1 cellular context compared by ENCODE assay signal in the genomic region with DNA sequence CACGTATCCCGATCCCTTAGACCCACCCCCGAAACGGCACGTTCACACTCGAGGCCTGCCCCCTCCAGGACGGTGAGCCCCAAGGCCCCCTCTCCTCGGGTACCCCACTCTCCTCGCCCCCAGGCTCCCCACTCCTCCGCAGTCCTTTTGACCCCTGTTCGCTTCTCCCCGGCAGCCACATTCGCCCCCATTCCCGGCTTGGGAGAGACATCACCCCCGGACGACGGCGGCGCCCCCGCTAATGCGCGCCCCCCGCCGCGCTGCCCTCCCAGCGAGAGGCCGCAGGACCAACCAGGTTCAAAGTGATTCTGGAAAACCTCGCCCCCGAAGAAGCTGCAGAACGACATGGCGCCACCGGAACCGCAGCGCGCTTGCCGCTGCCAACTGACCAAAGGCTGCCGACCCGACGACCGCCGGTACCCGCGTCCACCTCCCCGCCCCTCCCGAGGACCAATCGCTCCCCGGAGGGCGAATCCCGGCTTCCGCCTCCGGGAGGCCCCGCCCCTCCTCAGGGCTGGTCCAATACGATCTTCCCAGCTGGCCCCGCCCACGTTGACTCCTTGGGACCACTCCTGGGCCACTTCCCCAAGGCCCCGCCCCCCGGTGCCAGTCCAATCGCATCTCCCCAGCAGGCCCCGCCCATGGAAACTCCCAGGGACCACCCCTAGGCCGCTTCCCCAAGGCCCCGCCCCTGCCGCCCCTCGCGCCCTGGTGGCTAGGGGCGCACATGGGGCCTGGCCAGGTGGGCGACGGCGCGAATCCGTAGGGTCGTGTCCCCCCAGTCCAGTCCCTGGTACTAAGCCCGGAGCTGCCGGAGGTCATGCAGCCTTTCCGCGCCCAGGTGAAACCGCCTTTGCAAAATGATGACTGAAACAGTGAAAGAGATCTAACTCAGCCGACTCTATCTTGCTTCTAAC.
TF ChIP-seq lines count a peak whose summit lies in the region.

Gene MSRB1 (minus strand): TSS at position 390 of the 917 bp plus-strand sequence. CDS start 43 bp downstream, at position 347.

TF ChIP-seq in HEK293, 187 proteins besides CTCF, POLR2A, EP300 and RAD21 (continued from another document):
- TF ChIP-seq PATZ1 (tag by site-specific recombination; IDR thresholded peaks at IDR 0.05), result peak; percentile 86
- no peak for TF ChIP-seq ZNF558 (tag by site-specific recombination; IDR thresholded peaks at IDR 0.05)
